Comparison of ENCODE assay signal across 16 cellular contexts in the genomic region with DNA sequence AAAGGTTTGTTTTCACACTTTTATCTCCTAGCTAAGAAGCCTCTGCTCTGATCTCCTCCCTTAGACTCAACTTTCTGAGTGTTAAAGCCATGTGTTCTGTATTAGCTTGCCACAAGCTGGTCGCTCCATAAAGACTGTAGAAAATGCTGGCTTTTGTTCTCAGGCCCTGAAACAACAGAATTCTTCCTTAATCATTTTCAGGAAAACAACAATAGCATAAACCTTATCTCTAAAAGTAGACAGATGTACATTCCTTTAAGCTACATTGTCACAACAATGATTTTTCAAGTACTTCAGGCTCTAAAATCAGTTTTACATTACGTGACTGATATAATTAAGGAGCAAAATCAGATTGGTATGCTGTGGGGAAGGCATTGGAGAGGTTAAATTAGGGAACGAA. TPM values are rescaled to one million over a fixed set of nuclear protein-coding genes. Genes with fewer than 3 reads are reported as not detected.
"Had no signal": no experiment of that assay in that cellular context is flagged by ENCODE, and none has a peak within 500 bp of the region (broad histone marks: within the 10 kb centered on the region; RNA-seq: fewer than 3 reads in every experiment).

No MANE protein-coding gene starts in this region.

- H3K36me3 ChIP-seq: esophagus squamous epithelium, lower lobe of right lung had no signal

- H3K4me3 ChIP-seq: esophagus squamous epithelium, lower lobe of right lung had no signal

- H3K4me1 ChIP-seq: esophagus squamous epithelium, lower lobe of right lung had no signal

- ATAC-seq: left cardiac atrium; lower lobe of right lung; natural killer cell treated with Interleukin-12 subunit alpha and Interleukin-12 subunit beta and Interleukin-15 and Interleukin-18, amount 100 ng/mL, for 72 hours; stimulated activated naive CD8-positive, alpha-beta T cell treated with anti-CD3 and anti-CD28 coated beads, Interleukin-15, Interleukin-2, amounts not matched to agents 100 U/mL and 50 U/mL, for 24 hours; T-helper 17 cell had no signal

- DNase-seq: activated CD4-positive, alpha-beta T cell treated with anti-CD3 and anti-CD28 coated beads, Interleukin-2, amount 10 ng/mL, durations not matched to agents 7 days and 5 days; activated CD4-positive, CD25-positive, alpha-beta regulatory T cell; activated naive CD4-positive, alpha-beta T cell treated with anti-CD3 and anti-CD28 coated beads, Interleukin-2, amount 50 U/mL, for 16 hours; activated T-cell treated with anti-CD3 and anti-CD28 coated beads for 4 hours; amniotic stem cell; esophagus squamous epithelium; immature natural killer cell; left cardiac atrium; lower lobe of right lung; stimulated activated CD4-positive, alpha-beta T cell treated with anti-CD3 and anti-CD28 coated beads, Interleukin-4, amount 100 ng/mL, for 1 hour; stimulated activated CD8-positive, alpha-beta memory T cell treated with anti-CD3 and anti-CD28 coated beads, Interleukin-4, amount 100 ng/mL, for 48 hours; stimulated activated naive CD8-positive, alpha-beta T cell treated with anti-CD3 and anti-CD28 coated beads, Interleukin-15, Interleukin-2, amounts not matched to agents 100 U/mL and 50 U/mL, for 24 hours; T-helper 17 cell had no signal

- H3K9me3 ChIP-seq: esophagus squamous epithelium, lower lobe of right lung had no signal

- H3K27ac ChIP-seq: esophagus squamous epithelium, lower lobe of right lung had no signal

- H3K27me3 ChIP-seq: esophagus squamous epithelium had no signal

RNA-seq across cellular contexts. Expression of a gene that starts 41.9 kb away (rescaled TPM):
- total RNA-seq: activated CD8-positive, alpha-beta memory T cell treated with anti-CD3 and anti-CD28 coated beads for 36 hours; activated T-helper 2 cell treated with anti-CD3 and anti-CD28 coated beads, Interferon-gamma antibody, Interleukin-2, Interleukin-4, amounts not matched to agents 10 μg/mL and 5 μg/mL and 100 μg/mL, durations not matched to agents 14 hours and 24 hours and 36 hours had no signal
